14 cellular contexts compared by ENCODE assay signal in genomic region chr10:33795529-33795928, GRCh38.
DNase-seq lines count a peak whose midpoint lies in the region; ATAC-seq and TF ChIP-seq lines count a peak whose summit lies in the region.
"Had no signal": no experiment of that assay in that cellular context is flagged by ENCODE, and none has a peak within 500 bp of the region (broad histone marks: within the 10 kb centered on the region; RNA-seq: fewer than 3 reads in every experiment).

No MANE protein-coding gene starts in this region.

- H3K4me3 Mint-ChIP-seq in natural killer cell (peak overlapping the region; percentile 75), glutamatergic neuron (ENCODE audit: unreplicated experiment) (no peak overlapping the region)
- H3K4me3 Mint-ChIP-seq: CD4-positive, alpha-beta memory T cell; HFFc6 had no signal

- TF ChIP-seq CTCF in natural killer cell (IDR thresholded peaks at IDR 0.05) (no peak), glutamatergic neuron (IDR thresholded peaks at IDR 0.05; ENCODE audit: partially characterized antibody, unreplicated experiment) (no peak)

- peak; percentile 25 for DNase-seq in MV-4-11 (lab: John Stamatoyannopoulos, UW)
- no peak for DNase-seq in natural killer cell
- DNase-seq in glutamatergic neuron: no peak
- DNase-seq: C1 segment of cervical spinal cord; Calu3; CD4-positive, alpha-beta memory T cell; COR-L47; DMS53; DMS79 treated with DMSO at 0.1 percent for 48 hours; GOT3; HFFc6 had no signal

- H3K27me3 Mint-ChIP-seq in natural killer cell (ENCODE audit: low read depth in 2 of 2): peaks cover 0 to 5% of the 10 kb centered on the region in 2 donors
- peaks cover 2% of the 10 kb centered on the region for H3K27me3 Mint-ChIP-seq in glutamatergic neuron (ENCODE audit: unreplicated experiment)
- H3K27me3 Mint-ChIP-seq: CD4-positive, alpha-beta memory T cell had no signal

- H3K4me1 Mint-ChIP-seq in natural killer cell (peaks cover 30 to 32% of the 10 kb centered on the region in 2 donors), glutamatergic neuron (ENCODE audit: low read depth, unreplicated experiment) (peaks cover 5% of the 10 kb centered on the region)
- H3K4me1 Mint-ChIP-seq: CD4-positive, alpha-beta memory T cell had no signal

- H3K36me3 Mint-ChIP-seq in natural killer cell (no peaks in the 10 kb centered on the region), glutamatergic neuron (ENCODE audit: unreplicated experiment) (no peaks in the 10 kb centered on the region)
- H3K36me3 Mint-ChIP-seq: CD4-positive, alpha-beta memory T cell had no signal

- intact Hi-C loops in natural killer cell (cut with micrococcal nuclease): loop anchor here (5.0 kb wide), 1 partner anchor 53 kb away; no protein-coding TSS in a partner anchor

- H3K9me3 Mint-ChIP-seq in natural killer cell (peaks cover 0 to 2% of the 10 kb centered on the region in 2 donors), glutamatergic neuron (ENCODE audit: unreplicated experiment) (no peaks in the 10 kb centered on the region)
- H3K9me3 Mint-ChIP-seq: HFFc6 had no signal

- H3K27ac Mint-ChIP-seq in natural killer cell (peak overlapping the region in 1 of 2 donors; percentile 55), glutamatergic neuron (ENCODE audit: unreplicated experiment) (no peak overlapping the region)
- H3K27ac Mint-ChIP-seq: CD4-positive, alpha-beta memory T cell; HFFc6 had no signal

- ATAC-seq in GM18867 (IDR thresholded peaks at IDR 0.05; ENCODE audit: unreplicated experiment): peak; percentile 37
- peak; percentile 64 to 92 (median 70) for ATAC-seq in natural killer cell
- ATAC-seq in GM21717 (IDR thresholded peaks at IDR 0.05; ENCODE audit: unreplicated experiment): no peak
- ATAC-seq in HG03039 (IDR thresholded peaks at IDR 0.05; ENCODE audit: unreplicated experiment): no peak

Comparison
In these comparisons a context has a peak if more than half of its experiments do, and no peak if none do; other contexts are left out.
1. ATAC-seq: peak in GM18867 (single experiment) and natural killer cell (3 of 3); none in GM21717 (single experiment) and HG03039 (single experiment).